Comparison of ENCODE assay signal across 1 cellular context in genomic region chr15:70367913-70368705, GRCh38.
A peak's percentile ranks its signal among the peaks of the same experiment; 100 is the strongest.
TF ChIP-seq lines count a peak whose summit lies in the region.

No MANE protein-coding gene starts in this region.

TF ChIP-seq in HepG2, 621 proteins besides CTCF, POLR2A, EP300 and RAD21 (continued from another document):
- TF ChIP-seq ZGPAT (CRISPR knock-in tag; IDR thresholded peaks at IDR 0.05) (peak; percentile 51; the same call in 1 of the 2 replicates), MED1 (CRISPR knock-in tag; IDR thresholded peaks at IDR 0.05) (peak; percentile 34; the same call in 1 of the 2 replicates), FOXA3 (CRISPR knock-in tag; IDR thresholded peaks at IDR 0.05) (peak; percentile 97)
